In genomic region chr5:164941102-164941501, GRCh38 we compare ENCODE assay signal across 27 cellular contexts.
"Had no signal": no experiment of that assay in that cellular context is flagged by ENCODE, and none has a peak within 500 bp of the region (broad histone marks: within the 10 kb centered on the region; RNA-seq: fewer than 3 reads in every experiment).

No MANE protein-coding gene starts in this region.

- H3K27me3 Mint-ChIP-seq: dendritic cell treated with granulocyte-macrophage colony-stimulating factor and Interleukin-4, amounts not matched to agents 40 ng/mL and 50 ng/mL, for 4 days; progenitor cell of endocrine pancreas had no signal

- H3K4me1 Mint-ChIP-seq: endodermal cell; natural killer cell; stimulated activated effector memory CD8-positive, alpha-beta T cell treated with anti-CD3 and anti-CD28 coated beads, Interleukin-12 subunit alpha, Interleukin-12 subunit beta, amount 100 ng/mL, for 72 hours had no signal

- H3K4me3 ChIP-seq: colonic mucosa, gastrocnemius medialis, left lung, pancreas, right atrium auricular region, stomach, thyroid gland, vagina had no signal

- H3K27ac ChIP-seq: colonic mucosa, epithelial cell of prostate, gastrocnemius medialis, left lung, neutrophil, pancreas, right atrium auricular region, stomach, thyroid gland, vagina had no signal

- H3K27ac Mint-ChIP-seq: dendritic cell treated with granulocyte-macrophage colony-stimulating factor and Interleukin-4, amounts not matched to agents 40 ng/mL and 50 ng/mL, for 4 days; endodermal cell; natural killer cell; progenitor cell of endocrine pancreas; stimulated activated effector memory CD8-positive, alpha-beta T cell treated with anti-CD3 and anti-CD28 coated beads, Interleukin-12 subunit alpha, Interleukin-12 subunit beta, amount 100 ng/mL, for 72 hours had no signal

- H3K27me3 ChIP-seq: colonic mucosa, gastrocnemius medialis, left lung, neutrophil, pancreas, right atrium auricular region, stomach, thyroid gland, vagina had no signal

- H3K36me3 Mint-ChIP-seq: natural killer cell; stimulated activated effector memory CD8-positive, alpha-beta T cell treated with anti-CD3 and anti-CD28 coated beads, Interleukin-12 subunit alpha, Interleukin-12 subunit beta, amount 100 ng/mL, for 72 hours had no signal

- H3K4me1 ChIP-seq: colonic mucosa, gastrocnemius medialis, left lung, pancreas, right atrium auricular region, stomach, thyroid gland, vagina had no signal

- H3K4me3 Mint-ChIP-seq: dendritic cell treated with granulocyte-macrophage colony-stimulating factor and Interleukin-4, amounts not matched to agents 40 ng/mL and 50 ng/mL, for 4 days; endodermal cell; natural killer cell; stimulated activated effector memory CD8-positive, alpha-beta T cell treated with anti-CD3 and anti-CD28 coated beads, Interleukin-12 subunit alpha, Interleukin-12 subunit beta, amount 100 ng/mL, for 72 hours had no signal

- ATAC-seq: esophagus mucosa; gastrocnemius medialis; left lung; natural killer cell; pancreas; sciatic nerve; stimulated activated effector memory CD8-positive, alpha-beta T cell treated with anti-CD3 and anti-CD28 coated beads, Interleukin-12 subunit alpha, Interleukin-12 subunit beta, amount 100 ng/mL, for 72 hours had no signal

- H3K36me3 ChIP-seq: colonic mucosa, gastrocnemius medialis, left lung, neutrophil, pancreas, right atrium auricular region, stomach, thyroid gland, vagina had no signal

- DNase-seq: colonic mucosa; effector CD8-positive, alpha-beta T cell; endodermal cell; foreskin fibroblast; gastrocnemius medialis; head of caudate nucleus; kidney; left lung; mesenchymal stem cell; midbrain; natural killer cell; pancreas; stimulated activated CD4-positive, alpha-beta T cell treated with anti-CD3 and anti-CD28 coated beads, Interleukin-2, amount 100 ng/mL, for 24 hours; stimulated activated CD4-positive, alpha-beta T cell treated with anti-CD3 and anti-CD28 coated beads, Interleukin-4, amount 100 ng/mL, for 24 hours; stimulated activated naive CD4-positive, alpha-beta T cell treated with Interleukin-2 at 50 U/mL for 16 hours; stomach; thyroid gland; trophoblast cell had no signal

- H3K9me3 ChIP-seq: colonic mucosa, gastrocnemius medialis, neutrophil, pancreas, right atrium auricular region, thyroid gland, vagina had no signal
